ENCODE assay signal across 35 cellular contexts in genomic region chr1:219244864-219245263, GRCh38.
"Had no signal": no experiment of that assay in that cellular context is flagged by ENCODE, and none has a peak within 500 bp of the region (broad histone marks: within the 10 kb centered on the region; RNA-seq: fewer than 3 reads in every experiment).

No MANE protein-coding gene starts in this region.

- H3K4me3 Mint-ChIP-seq: activated B cell treated with CpG ODN at 0.5 μM for 24 hours; activated CD4-positive, alpha-beta memory T cell treated with anti-CD3 and anti-CD28 coated beads for 36 hours; activated CD4-positive, alpha-beta T cell treated with anti-CD3 and anti-CD28 coated beads, Interleukin-2, amount 10 ng/mL, durations not matched to agents 24 days and 14 days; activated CD8-positive, alpha-beta T cell treated with anti-CD3 and anti-CD28 coated beads for 36 hours; activated naive CD4-positive, alpha-beta T cell treated with anti-CD3 and anti-CD28 coated beads for 36 hours; activated naive CD8-positive, alpha-beta T cell treated with anti-CD3 and anti-CD28 coated beads for 36 hours; activated T-cell treated with anti-CD3 and anti-CD28 coated beads, Interleukin-2, amount 50 U/mL, for 24 hours; activated T-helper 1 cell treated with anti-CD3 and anti-CD28 coated beads, Interleukin-12 subunit alpha, Interleukin-12 subunit beta, Interleukin-2, Interleukin-4 antibody, amounts not matched to agents 30 ng/mL and 10 ng/mL and 1 ng/mL, durations not matched to agents 14 hours and 24 hours and 36 hours; activated T-helper 17 cell treated with anti-CD3 and anti-CD28 coated beads, Interleukin-2, amount 50 U/mL, for 72 hours; T-helper 1 cell treated with Interleukin-12 subunit alpha and Interleukin-12 subunit beta and Interleukin-4 antibody, amounts not matched to agents 30 μg/mL and 1 μg/mL, for 36 hours; T-helper 2 cell treated with Interferon-gamma antibody and Interleukin-4, amounts not matched to agents 5 μg/mL and 100 μg/mL, for 36 hours had no signal

- H3K27me3 ChIP-seq: adrenal gland, body of pancreas, cardiac muscle cell had no signal

- H3K36me3 Mint-ChIP-seq: activated CD4-positive, alpha-beta memory T cell treated with anti-CD3 and anti-CD28 coated beads for 36 hours; activated naive CD4-positive, alpha-beta T cell treated with anti-CD3 and anti-CD28 coated beads, Interleukin-2, amount 50 U/mL, for 72 hours; activated naive CD8-positive, alpha-beta T cell treated with anti-CD3 and anti-CD28 coated beads for 36 hours had no signal

- ATAC-seq: activated CD8-positive, alpha-beta T cell treated with anti-CD3 and anti-CD28 coated beads for 36 hours; activated naive CD4-positive, alpha-beta T cell treated with anti-CD3 and anti-CD28 coated beads, Interleukin-2, amount 50 U/mL, for 72 hours; activated T-helper 17 cell treated with anti-CD3 and anti-CD28 coated beads, Interleukin-2, amount 50 U/mL, for 72 hours; body of pancreas had no signal

- H3K4me1 ChIP-seq: adrenal gland, body of pancreas had no signal

- H3K9me3 ChIP-seq: adrenal gland, body of pancreas had no signal

- H3K27ac Mint-ChIP-seq: activated B cell treated with CpG ODN at 0.5 μM for 24 hours; activated CD4-positive, alpha-beta memory T cell treated with anti-CD3 and anti-CD28 coated beads for 36 hours; activated CD4-positive, alpha-beta T cell treated with anti-CD3 and anti-CD28 coated beads, Interleukin-2, amount 10 ng/mL, durations not matched to agents 24 days and 14 days; activated CD8-positive, alpha-beta T cell treated with anti-CD3 and anti-CD28 coated beads for 36 hours; activated naive CD4-positive, alpha-beta T cell treated with anti-CD3 and anti-CD28 coated beads for 36 hours; activated naive CD4-positive, alpha-beta T cell treated with anti-CD3 and anti-CD28 coated beads, Interleukin-2, amount 50 U/mL, for 72 hours; activated naive CD8-positive, alpha-beta T cell treated with anti-CD3 and anti-CD28 coated beads for 36 hours; activated T-cell treated with anti-CD3 and anti-CD28 coated beads, Interleukin-2, amount 50 U/mL, for 24 hours; activated T-helper 1 cell treated with anti-CD3 and anti-CD28 coated beads, Interleukin-12 subunit alpha, Interleukin-12 subunit beta, Interleukin-2, Interleukin-4 antibody, amounts not matched to agents 30 ng/mL and 10 ng/mL and 1 ng/mL, durations not matched to agents 14 hours and 24 hours and 36 hours; activated T-helper 17 cell treated with anti-CD3 and anti-CD28 coated beads, Interleukin-2, amount 50 U/mL, for 72 hours; T-helper 1 cell treated with Interleukin-12 subunit alpha and Interleukin-12 subunit beta and Interleukin-4 antibody, amounts not matched to agents 30 μg/mL and 1 μg/mL, for 36 hours; T-helper 2 cell treated with Interferon-gamma antibody and Interleukin-4, amounts not matched to agents 5 μg/mL and 100 μg/mL, for 36 hours had no signal

- H3K4me1 Mint-ChIP-seq: activated B cell treated with CpG ODN at 0.5 μM for 24 hours; activated CD4-positive, alpha-beta T cell treated with anti-CD3 and anti-CD28 coated beads, Interleukin-2, amount 10 ng/mL, durations not matched to agents 24 days and 14 days; activated naive CD8-positive, alpha-beta T cell treated with anti-CD3 and anti-CD28 coated beads for 36 hours; activated T-helper 17 cell treated with anti-CD3 and anti-CD28 coated beads, Interleukin-2, amount 50 U/mL, for 72 hours had no signal

- FAIRE-seq: astrocyte, bronchial epithelial cell, TTC549 had no signal

- H3K27ac ChIP-seq: adrenal gland, body of pancreas, cardiac muscle cell, VCaP had no signal

- H3K9me3 Mint-ChIP-seq: activated B cell treated with CpG ODN at 0.5 μM for 24 hours; activated CD4-positive, alpha-beta memory T cell treated with anti-CD3 and anti-CD28 coated beads for 36 hours; activated CD4-positive, alpha-beta T cell treated with anti-CD3 and anti-CD28 coated beads, Interleukin-2, amount 10 ng/mL, durations not matched to agents 24 days and 14 days; activated CD8-positive, alpha-beta T cell treated with anti-CD3 and anti-CD28 coated beads for 36 hours; activated naive CD4-positive, alpha-beta T cell treated with anti-CD3 and anti-CD28 coated beads for 36 hours; activated naive CD4-positive, alpha-beta T cell treated with anti-CD3 and anti-CD28 coated beads, Interleukin-2, amount 50 U/mL, for 72 hours; activated naive CD8-positive, alpha-beta T cell treated with anti-CD3 and anti-CD28 coated beads for 36 hours; activated T-cell treated with anti-CD3 and anti-CD28 coated beads, Interleukin-2, amount 50 U/mL, for 24 hours; activated T-helper 1 cell treated with anti-CD3 and anti-CD28 coated beads, Interleukin-12 subunit alpha, Interleukin-12 subunit beta, Interleukin-2, Interleukin-4 antibody, amounts not matched to agents 30 ng/mL and 10 ng/mL and 1 ng/mL, durations not matched to agents 14 hours and 24 hours and 36 hours; activated T-helper 17 cell treated with anti-CD3 and anti-CD28 coated beads, Interleukin-2, amount 50 U/mL, for 72 hours; T-helper 1 cell treated with Interleukin-12 subunit alpha and Interleukin-12 subunit beta and Interleukin-4 antibody, amounts not matched to agents 30 μg/mL and 1 μg/mL, for 36 hours; T-helper 2 cell treated with Interferon-gamma antibody and Interleukin-4, amounts not matched to agents 5 μg/mL and 100 μg/mL, for 36 hours had no signal

- H3K4me3 ChIP-seq: adrenal gland, body of pancreas, cardiac muscle cell had no signal

- DNase-seq: activated B cell treated with CpG ODN at 0.5 μM for 24 hours; activated CD4-positive, alpha-beta memory T cell treated with anti-CD3 and anti-CD28 coated beads for 36 hours; activated CD4-positive, alpha-beta T cell treated with anti-CD3 and anti-CD28 coated beads for 4 hours; activated CD4-positive, alpha-beta T cell treated with anti-CD3 and anti-CD28 coated beads, Interleukin-2, amount 10 ng/mL, durations not matched to agents 24 days and 14 days; activated CD4-positive, alpha-beta T cell treated with anti-CD3 and anti-CD28 coated beads, Interleukin-2, amount 50 U/mL, for 1 hour; activated CD4-positive, alpha-beta T cell treated with anti-CD3 and anti-CD28 coated beads, Interleukin-2, amount 50 U/mL, for 4 hours; activated CD4-positive, CD25-positive, alpha-beta regulatory T cell treated with anti-CD3 and anti-CD28 coated beads, Interleukin-2, amount 50 U/mL, for 72 hours; activated CD8-positive, alpha-beta memory T cell treated with anti-CD3 and anti-CD28 coated beads, Interleukin-2, amount 50 U/mL, for 4 hours; activated CD8-positive, alpha-beta T cell treated with anti-CD3 and anti-CD28 coated beads for 36 hours; activated effector memory CD4-positive, alpha-beta T cell treated with anti-CD3 and anti-CD28 coated beads, Interleukin-2, amount 50 U/mL, for 16 hours; activated gamma-delta T cell treated with Interleukin-2 at 50 U/mL for 16 hours; activated naive CD4-positive, alpha-beta T cell; activated naive CD4-positive, alpha-beta T cell treated with anti-CD3 and anti-CD28 coated beads for 36 hours; activated naive CD4-positive, alpha-beta T cell treated with anti-CD3 and anti-CD28 coated beads, Interleukin-2, amount 50 U/mL, for 16 hours; activated naive CD8-positive, alpha-beta T cell treated with anti-CD3 and anti-CD28 coated beads for 36 hours; activated T-cell treated with anti-CD3 and anti-CD28 coated beads, Interleukin-2, amount 50 U/mL, for 24 hours; activated T-cell treated with anti-CD3 and anti-CD28 coated beads, Interleukin-2, amount 50 U/mL, for 48 hours; adrenal gland; amniotic stem cell; aorta; body of pancreas; caudate nucleus; T-helper 1 cell; T-helper 2 cell; T-helper 9 cell had no signal

- H3K36me3 ChIP-seq: adrenal gland, cardiac muscle cell had no signal

- H3K27me3 Mint-ChIP-seq: activated B cell treated with CpG ODN at 0.5 μM for 24 hours; activated CD4-positive, alpha-beta memory T cell treated with anti-CD3 and anti-CD28 coated beads for 36 hours; activated CD4-positive, alpha-beta T cell treated with anti-CD3 and anti-CD28 coated beads, Interleukin-2, amount 10 ng/mL, durations not matched to agents 24 days and 14 days; activated CD8-positive, alpha-beta T cell treated with anti-CD3 and anti-CD28 coated beads for 36 hours; activated naive CD8-positive, alpha-beta T cell treated with anti-CD3 and anti-CD28 coated beads for 36 hours; activated T-cell treated with anti-CD3 and anti-CD28 coated beads, Interleukin-2, amount 50 U/mL, for 24 hours; activated T-helper 17 cell treated with anti-CD3 and anti-CD28 coated beads, Interleukin-2, amount 50 U/mL, for 72 hours had no signal
